In the genomic region with DNA sequence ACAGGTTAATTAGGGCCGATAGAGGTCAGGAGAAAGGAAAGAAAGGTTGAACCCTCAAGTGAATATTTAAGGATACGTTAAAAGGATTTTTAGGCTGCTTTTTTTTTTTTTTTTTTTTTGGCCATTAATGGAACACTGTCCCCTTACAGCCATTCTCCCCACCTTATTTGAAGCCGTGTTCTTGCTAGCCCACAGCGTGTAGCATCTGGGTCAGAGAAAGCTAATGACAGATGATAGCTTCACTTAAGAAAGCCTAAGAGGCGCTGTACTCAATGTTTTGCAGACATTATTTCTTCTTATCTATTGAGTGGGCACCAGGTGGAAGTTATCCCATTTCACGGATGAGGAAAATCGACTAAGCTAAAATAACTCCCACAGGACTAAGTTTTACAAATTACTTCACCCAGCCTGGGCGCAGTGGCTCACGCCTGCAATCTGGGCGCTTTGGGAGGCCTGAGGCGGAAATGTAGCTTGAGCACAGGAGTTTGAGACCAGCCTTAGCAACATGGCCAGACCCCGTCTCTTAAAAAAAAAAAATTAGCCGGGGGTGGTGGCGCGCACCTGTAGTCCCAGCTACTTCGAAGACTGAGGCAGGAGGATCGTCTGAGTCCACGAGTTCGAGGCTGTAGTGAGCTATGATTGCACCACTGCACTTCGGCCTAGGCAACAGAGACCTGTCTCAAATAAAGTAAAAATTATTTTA, we compare ENCODE assay signal across 2 cellular contexts.
TF ChIP-seq lines count a peak whose summit lies in the region.

No MANE protein-coding gene starts in this region.

TF ChIP-seq in A549, 52 proteins besides CTCF, POLR2A, EP300 and RAD21 (continued from another document):
- TF ChIP-seq ELK1 (IDR thresholded peaks at IDR 0.05; ENCODE audit: low read depth, low read length) (no peak), KDM1A (IDR thresholded peaks at IDR 0.05; ENCODE audit: low read depth) (no peak), POLR2AphosphoS2 (conservative IDR thresholded peaks at IDR 0.05; ENCODE audit: low read length) (no peak)

TF ChIP-seq in HEK293, 187 proteins besides CTCF, POLR2A, EP300 and RAD21 (continued from another document):
- TF ChIP-seq, protein P1, sequence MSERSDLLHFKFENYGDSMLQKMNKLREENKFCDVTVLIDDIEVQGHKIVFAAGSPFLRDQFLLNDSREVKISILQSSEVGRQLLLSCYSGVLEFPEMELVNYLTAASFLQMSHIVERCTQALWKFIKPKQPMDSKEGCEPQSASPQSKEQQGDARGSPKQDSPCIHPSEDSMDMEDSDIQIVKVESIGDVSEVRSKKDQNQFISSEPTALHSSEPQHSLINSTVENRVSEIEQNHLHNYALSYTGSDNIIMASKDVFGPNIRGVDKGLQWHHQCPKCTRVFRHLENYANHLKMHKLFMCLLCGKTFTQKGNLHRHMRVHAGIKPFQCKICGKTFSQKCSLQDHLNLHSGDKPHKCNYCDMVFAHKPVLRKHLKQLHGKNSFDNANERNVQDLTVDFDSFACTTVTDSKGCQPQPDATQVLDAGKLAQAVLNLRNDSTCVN (tag by site-specific recombination; optimal IDR thresholded peaks at IDR 0.05) = no peak
